9 cellular contexts compared by ENCODE assay signal in genomic region chr9:130023147-130023787, GRCh38. TPM values are rescaled to one million over a fixed set of nuclear protein-coding genes. Genes with fewer than 3 reads are reported as not detected.
DNase-seq lines count a peak whose midpoint lies in the region; ATAC-seq and TF ChIP-seq lines count a peak whose summit lies in the region.
"Had no signal": no experiment of that assay in that cellular context is flagged by ENCODE, and none has a peak within 500 bp of the region (broad histone marks: within the 10 kb centered on the region; RNA-seq: fewer than 3 reads in every experiment).

No MANE protein-coding gene starts in this region.

- peaks cover 8% of the 10 kb centered on the region for H3K4me1 Mint-ChIP-seq in endothelial cell (ENCODE audit: unreplicated experiment)

- H3K36me3 Mint-ChIP-seq in endothelial cell (ENCODE audit: low read depth, unreplicated experiment): no peaks in the 10 kb centered on the region

- H3K4me1 ChIP-seq in BLaER1: peaks cover 19% of the 10 kb centered on the region

- H3K9me3 Mint-ChIP-seq in endothelial cell (ENCODE audit: unreplicated experiment): no peaks in the 10 kb centered on the region

- H3K27ac Mint-ChIP-seq in endothelial cell (ENCODE audit: unreplicated experiment): no peak overlapping the region

- intact Hi-C loops in left ventricle myocardium superior (cut with micrococcal nuclease): no loop called here

- no peak overlapping the region for H3K9ac ChIP-seq in BLaER1

- H4K20me1 ChIP-seq in BLaER1: no peaks in the 10 kb centered on the region

- no peak overlapping the region for H3K27ac ChIP-seq in BLaER1

- H3K4me3 Mint-ChIP-seq in endothelial cell (ENCODE audit: unreplicated experiment): no peak overlapping the region

- peaks cover 3% of the 10 kb centered on the region for H3K27me3 Mint-ChIP-seq in endothelial cell (ENCODE audit: unreplicated experiment)

- H3K4me3 ChIP-seq in BLaER1 (no peak overlapping the region), MG63 (no peak overlapping the region)

- no peaks in the 10 kb centered on the region for H3K9me3 ChIP-seq in BLaER1
- no peaks in the 10 kb centered on the region for H3K9me3 ChIP-seq in MG63

- peak overlapping the region; percentile 23; the same call in 1 of the 2 replicates for H3K4me2 ChIP-seq in BLaER1

- H3K27me3 ChIP-seq in BLaER1: no peaks in the 10 kb centered on the region
- H3K27me3 ChIP-seq in MG63: no peaks in the 10 kb centered on the region

- TF ChIP-seq CTCF in endothelial cell (IDR thresholded peaks at IDR 0.05; ENCODE audit: unreplicated experiment): no peak

- no peak for ATAC-seq in HG03439 (IDR thresholded peaks at IDR 0.05; ENCODE audit: unreplicated experiment)
- no peak for ATAC-seq in left ventricle myocardium superior

- H3K36me3 ChIP-seq in BLaER1 (no peaks in the 10 kb centered on the region), MG63 (no peaks in the 10 kb centered on the region)

- TF ChIP-seq POLR2A in GM19193 (IDR thresholded peaks at IDR 0.05; ENCODE audit: extremely low read depth, insufficient read depth, insufficient read length): peak; percentile 33

- DNase-seq in MG63 (peak; percentile 55), kidney tubule cell (ENCODE audit: low spot score) (peak; percentile 78), SKM-1 (lab: John Stamatoyannopoulos, UW; ENCODE audit: unreplicated experiment) (no peak), left ventricle myocardium superior (no peak), endothelial cell (ENCODE audit: low spot score) (no peak)
- DNase-seq: NCI-H1694 had no signal

RNA-seq across cellular contexts. Expression of gene FNBP1, which starts 19.7 kb away (rescaled TPM):
- 18.9 and 28.1 TPM in 2 replicates for total RNA-seq in MG63 (2014; rRNA removed; shearing (Covaris generic); ENCODE audit: low replicate concordance)
- total RNA-seq in left ventricle myocardium superior: 23.7 TPM
- 119 TPM for total RNA-seq in endothelial cell (ENCODE audit: unreplicated experiment)

RNA-seq across cellular contexts. Expression of gene GPR107, which starts 30.4 kb away (rescaled TPM):
- total RNA-seq in MG63 (2014; rRNA removed; shearing (Covaris generic); ENCODE audit: low replicate concordance): 10.9 and 11.8 TPM in 2 replicates
- 21.1 TPM for total RNA-seq in left ventricle myocardium superior
- 63.5 TPM for total RNA-seq in endothelial cell (ENCODE audit: unreplicated experiment)

Comparison
In these comparisons a context has a peak if more than half of its experiments do, and no peak if none do; other contexts are left out.
1. DNase-seq: peak in MG63 (single experiment) and kidney tubule cell (single experiment); none in SKM-1 (single experiment), left ventricle myocardium superior (single experiment) and endothelial cell (single experiment).